13 cellular contexts compared by ENCODE assay signal in genomic region chr19:51026554-51026831, GRCh38. TPM values are rescaled to one million over a fixed set of nuclear protein-coding genes. Genes with fewer than 3 reads are reported as not detected.
DNase-seq lines count a peak whose midpoint lies in the region; ATAC-seq and TF ChIP-seq lines count a peak whose summit lies in the region.
"Had no signal": no experiment of that assay in that cellular context is flagged by ENCODE, and none has a peak within 500 bp of the region (broad histone marks: within the 10 kb centered on the region; RNA-seq: fewer than 3 reads in every experiment).

KLK11 (minus strand) TSS chr19:51026616; CDS start chr19:51025631, 985 bp downstream.

- H3K27me3 ChIP-seq in body of pancreas, result no peaks in the 10 kb centered on the region
- H3K27me3 ChIP-seq in neuronal stem cell (ENCODE audit: control insufficient read depth in 3 of 3, insufficient read depth in 3 of 3, low read depth in 1 of 3, low read length in 3 of 3), result peaks cover 0 to 53% (median 0%) of the 10 kb centered on the region in 3 experiments
- H3K27me3 ChIP-seq in mesendoderm (ENCODE audit: insufficient read depth, low read length, poor library complexity), result no peaks in the 10 kb centered on the region

- H3K18ac ChIP-seq in neuronal stem cell (ENCODE audit: low read length) (peak within 1 kb of the TSS; percentile 82), mesendoderm (ENCODE audit: low read length) (no peak within 1 kb of the TSS)

- H3K9me3 Mint-ChIP-seq in Calu3 (ENCODE audit: low read depth, unreplicated experiment), result no peaks in the 10 kb centered on the region
- H3K9me3 Mint-ChIP-seq: activated B cell treated with CpG ODN at 0.5 μM for 24 hours had no signal

- CTCF ChIA-PET in Calu3 (lab: Charles Lee) (no interaction called here), GM10248 (lab: Yijun Ruan, JAX) (no interaction called here)

- H3K4me1 Mint-ChIP-seq in Calu3 (ENCODE audit: low read depth, unreplicated experiment), result peaks cover 23% of the 10 kb centered on the region
- H3K4me1 Mint-ChIP-seq: activated B cell treated with CpG ODN at 0.5 μM for 24 hours had no signal

- no TSS peak for BruUV-seq in Calu3 (replicated peaks; lab: Mats Ljungman, UMichigan)

- H3K9ac ChIP-seq in neuronal stem cell (ENCODE audit: low read depth, low read length, poor library complexity) (peak within 1 kb of the TSS; percentile 66), mesendoderm (ENCODE audit: low read length) (no peak within 1 kb of the TSS)

- no peak within 1 kb of the TSS for H2BK12ac ChIP-seq in neuronal stem cell (ENCODE audit: low read length)

- TF ChIP-seq POLR2A in body of pancreas (IDR thresholded peaks at IDR 0.05), result peak; percentile 27 to 62 (median 49)

- peaks cover 1% of the 10 kb centered on the region for H3K79me1 ChIP-seq in neuronal stem cell (ENCODE audit: low read depth, low read length)
- H3K79me1 ChIP-seq in mesendoderm (ENCODE audit: low read length), result no peaks in the 10 kb centered on the region

- H3K4ac ChIP-seq in neuronal stem cell (ENCODE audit: low read length) (peak within 1 kb of the TSS; percentile 30), mesendoderm (ENCODE audit: low read depth, low read length) (no peak within 1 kb of the TSS)

- H3K4me2 ChIP-seq in neuronal stem cell (ENCODE audit: insufficient read depth, low read length, poor library complexity, severe bottlenecking), result no peak within 1 kb of the TSS
- no peak within 1 kb of the TSS for H3K4me2 ChIP-seq in mesendoderm (ENCODE audit: low read length)

- POLR2A ChIA-PET in GM10248 (lab: Yijun Ruan, JAX), result no interaction called here

- peak; percentile 80 for ATAC-seq in body of pancreas

- no peak within 1 kb of the TSS for H2AFZ ChIP-seq in neuronal stem cell (ENCODE audit: low read length)

- H2BK120ac ChIP-seq in neuronal stem cell (ENCODE audit: low read depth, low read length), result peak within 1 kb of the TSS; percentile 65
- H2BK120ac ChIP-seq in mesendoderm (ENCODE audit: low read depth, low read length), result no peak within 1 kb of the TSS

- 29 to 60% methylated on average over 4 of the region's 11 CpGs for WGBS in body of pancreas, 2 donors
- WGBS in neuronal stem cell (ENCODE audit: extremely low coverage in 2 of 2, insufficient read length in 2 of 2, insufficient replicate concordance in 1 of 2), 2 donors, result no CpG with 5 or more reads among the region's 11 CpGs
- no CpG with 5 or more reads among the region's 11 CpGs for WGBS in mesendoderm (ENCODE audit: extremely low coverage, insufficient coverage, low lambda C conversion rate)

- H4K91ac ChIP-seq in neuronal stem cell (ENCODE audit: low read depth, low read length, poor library complexity), result no peak within 1 kb of the TSS

- H3K27ac ChIP-seq in body of pancreas, result peak within 1 kb of the TSS; percentile 58 to 88 (median 74)
- no peak within 1 kb of the TSS for H3K27ac ChIP-seq in neuronal stem cell (replicated peaks; ENCODE audit: low read length)
- no peak within 1 kb of the TSS for H3K27ac ChIP-seq in mesendoderm (ENCODE audit: low read depth, low read length)

- H4K8ac ChIP-seq in neuronal stem cell (ENCODE audit: low read depth, low read length), result no peak within 1 kb of the TSS
- H4K8ac ChIP-seq in mesendoderm (ENCODE audit: low read depth, low read length), result no peak within 1 kb of the TSS

- H3K4me3 Mint-ChIP-seq in Calu3 (ENCODE audit: low read depth, unreplicated experiment), result peak within 1 kb of the TSS; percentile 44
- H3K4me3 Mint-ChIP-seq: activated B cell treated with CpG ODN at 0.5 μM for 24 hours had no signal

- no peak within 1 kb of the TSS for H4K5ac ChIP-seq in mesendoderm (ENCODE audit: low read length)

- H3K14ac ChIP-seq in neuronal stem cell (ENCODE audit: low read length), result peak within 1 kb of the TSS; percentile 59

- H2BK15ac ChIP-seq in neuronal stem cell (ENCODE audit: low read length), result peak within 1 kb of the TSS; percentile 63
- H2BK15ac ChIP-seq in mesendoderm (replicated peaks; ENCODE audit: low read depth), result no peak within 1 kb of the TSS

- H2BK5ac ChIP-seq in neuronal stem cell (ENCODE audit: low read length) (peak within 1 kb of the TSS; percentile 79), mesendoderm (ENCODE audit: low read length) (no peak within 1 kb of the TSS)

- H3K4me3 ChIP-seq in body of pancreas (peak within 1 kb of the TSS in 1 of 2 donors; percentile 38), neuronal stem cell (ENCODE audit: low read length in 2 of 2) (no peak within 1 kb of the TSS), mesendoderm (ENCODE audit: low read length) (no peak within 1 kb of the TSS)

- no peaks in the 10 kb centered on the region for H3K36me3 ChIP-seq in body of pancreas (replicated peaks in 1 of 2; ENCODE audit: insufficient read depth in 1 of 2, low read depth in 2 of 2)
- no peaks in the 10 kb centered on the region for H3K36me3 ChIP-seq in neuronal stem cell (replicated peaks in 1 of 2; ENCODE audit: control insufficient read depth in 2 of 2, insufficient read depth in 2 of 2, low read length in 2 of 2)
- H3K36me3 ChIP-seq in mesendoderm (ENCODE audit: control insufficient read depth, insufficient read depth, low read length), result no peaks in the 10 kb centered on the region

- no peaks in the 10 kb centered on the region for H3K79me2 ChIP-seq in mesendoderm (ENCODE audit: control insufficient read depth, insufficient read depth, low read length)

- intact Hi-C loops in Calu3 (cut with micrococcal nuclease; ENCODE audit: unreplicated experiment) (no loop called here), body of pancreas (cut with DNase I) (no loop called here)

- H3K27me3 Mint-ChIP-seq in Calu3 (ENCODE audit: unreplicated experiment), result peaks cover 16% of the 10 kb centered on the region

- H3K36me3 Mint-ChIP-seq in Calu3 (ENCODE audit: insufficient read depth, unreplicated experiment), result peaks cover 13% of the 10 kb centered on the region

- H3K4me1 ChIP-seq in body of pancreas (peaks cover 38% of the 10 kb centered on the region), neuronal stem cell (ENCODE audit: control insufficient read depth in 2 of 2, insufficient read depth in 1 of 2, low read depth in 1 of 2, low read length in 2 of 2) (peaks cover 0 to 14% of the 10 kb centered on the region in 2 donors), mesendoderm (ENCODE audit: control insufficient read depth, low read depth, low read length) (no peaks in the 10 kb centered on the region)

- H3K56ac ChIP-seq in mesendoderm (ENCODE audit: low read length), result no peak within 1 kb of the TSS

- H3K9me3 ChIP-seq in body of pancreas (no peaks in the 10 kb centered on the region), neuronal stem cell (replicated peaks in 1 of 2; ENCODE audit: control insufficient read depth in 2 of 2, insufficient read depth in 1 of 2, low read depth in 1 of 2, low read length in 2 of 2) (peaks cover 0 to 2% of the 10 kb centered on the region in 2 donors)

- H3K23ac ChIP-seq in neuronal stem cell (ENCODE audit: low read depth, low read length, poor library complexity), result peak within 1 kb of the TSS; percentile 56
- H3K23ac ChIP-seq in mesendoderm (ENCODE audit: low read length), result no peak within 1 kb of the TSS

- TF ChIP-seq CTCF in Calu3 (IDR thresholded peaks at IDR 0.05; ENCODE audit: unreplicated experiment) (no peak), body of pancreas (IDR thresholded peaks at IDR 0.05) (no peak), GM10248 (IDR thresholded peaks at IDR 0.05; ENCODE audit: control extremely low read depth, extremely low read depth, low read depth, missing control alignments) (no peak)

- peak within 1 kb of the TSS; percentile 81 for H2AK5ac ChIP-seq in neuronal stem cell (ENCODE audit: low read depth, low read length)
- H2AK5ac ChIP-seq in mesendoderm (ENCODE audit: low read length), result no peak within 1 kb of the TSS

- peak within 1 kb of the TSS; percentile 34 for H3K27ac Mint-ChIP-seq in Calu3 (ENCODE audit: unreplicated experiment)
- H3K27ac Mint-ChIP-seq: activated B cell treated with CpG ODN at 0.5 μM for 24 hours had no signal

- DNase-seq in Calu3, result peak; percentile 80
- DNase-seq in NCI-H1105 treated with DMSO at 0.1 percent for 48 hours (lab: John Stamatoyannopoulos, UW), result peak; percentile 50
- DNase-seq in body of pancreas, result peak; percentile 57 to 84 (median 70)
- DNase-seq in neuronal stem cell (ENCODE audit: low spot score), result no peak
- no peak for DNase-seq in mesendoderm
- DNase-seq in HuH-7.5 (ENCODE audit: low spot score), result no peak
- DNase-seq in KG1 (lab: John Stamatoyannopoulos, UW), result no peak
- no peak for DNase-seq in GM10248 (ENCODE audit: extremely low spot score)
- DNase-seq: activated B cell treated with CpG ODN at 0.5 μM for 24 hours; IMR-90; stimulated activated CD4-positive, alpha-beta T cell treated with anti-CD3 and anti-CD28 coated beads, Interleukin-1b, Interleukin-23, amount 100 ng/mL, for 48 hours; stimulated activated naive CD4-positive, alpha-beta T cell had no signal

RNA-seq across cellular contexts. Expression of gene KLK11, which starts in this region (rescaled TPM):
- total RNA-seq in Calu3 (2022) (10.8 and 25.1 TPM in 2 replicates), body of pancreas (10 to 100 TPM; 18.4 to 44.8 TPM)
- not detected for polyA plus RNA-seq in neuronal stem cell (2013, experiment 1 of 2)
- polyA plus RNA-seq in neuronal stem cell (2013, experiment 2 of 2), result not detected
- 0.13 TPM for polyA plus RNA-seq in mesendoderm (2013, experiment 1 of 2)
- polyA plus RNA-seq in mesendoderm (2013, experiment 2 of 2), result 0.06 TPM
- total RNA-seq: activated B cell treated with CpG ODN at 0.5 μM for 24 hours, IMR-90 had no signal
- polyA plus RNA-seq: BJ, IMR-90 had no signal

Comparison
In these comparisons a context has a peak if more than half of its experiments do, and no peak if none do; other contexts are left out.
1. DNase-seq: peak in Calu3 (single experiment), NCI-H1105 treated with DMSO at 0.1 percent for 48 hours (single experiment) and body of pancreas (4 of 4); none in neuronal stem cell (single experiment), mesendoderm (single experiment), HuH-7.5 (single experiment), KG1 (single experiment) and GM10248 (single experiment).
2. H3K27ac ChIP-seq: peak in body of pancreas (4 of 4); none in neuronal stem cell (single experiment) and mesendoderm (single experiment).